In the genomic region with DNA sequence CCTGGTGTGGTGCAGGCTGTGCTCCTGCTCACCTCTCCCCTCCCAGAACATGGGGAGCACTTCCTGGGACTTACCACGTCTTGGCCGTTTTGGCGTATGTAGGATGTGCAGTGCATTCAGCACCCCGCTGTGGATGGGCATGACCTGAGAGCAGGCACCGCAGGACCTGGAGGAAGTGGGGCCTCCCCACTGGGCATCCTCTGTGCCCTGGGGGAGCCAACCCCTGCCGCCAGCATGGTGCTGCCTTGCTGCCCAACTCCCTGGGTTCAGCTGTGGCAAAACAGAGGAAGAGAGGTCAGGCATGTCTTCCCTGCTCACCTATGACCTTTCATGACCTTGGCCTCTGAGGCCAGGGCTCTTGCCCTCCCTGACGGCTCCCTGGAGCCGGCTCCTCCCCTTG, we compare ENCODE assay signal across 18 cellular contexts.
A peak's percentile ranks its signal among the peaks of the same experiment; 100 is the strongest.
DNase-seq lines count a peak whose midpoint lies in the region; ATAC-seq and TF ChIP-seq lines count a peak whose summit lies in the region.
"Had no signal": no experiment of that assay in that cellular context is flagged by ENCODE, and none has a peak within 500 bp of the region (broad histone marks: within the 10 kb centered on the region; RNA-seq: fewer than 3 reads in every experiment).

No MANE protein-coding gene starts in this region.

- H3K4me3 Mint-ChIP-seq in WTC11 (no peak overlapping the region), endothelial cell (ENCODE audit: unreplicated experiment) (peak overlapping the region; percentile 67)
- H3K4me3 Mint-ChIP-seq: CD4-positive, alpha-beta T cell had no signal

- H3K4me1 Mint-ChIP-seq in WTC11 (peaks cover 28% of the 10 kb centered on the region), endothelial cell (ENCODE audit: unreplicated experiment) (peaks cover 3% of the 10 kb centered on the region)

- CTCF ChIA-PET in WTC11 (lab: Charles Lee) = no interaction called here

- H3K9me3 ChIP-seq in upper lobe of right lung (no peaks in the 10 kb centered on the region), HAP-1 (no peaks in the 10 kb centered on the region)
- H3K9me3 ChIP-seq: Peyer's patch had no signal

- peaks cover 33% of the 10 kb centered on the region for H3K36me3 ChIP-seq in upper lobe of right lung
- H3K36me3 ChIP-seq in HAP-1 (replicated peaks) = no peaks in the 10 kb centered on the region

- H3K4me3 ChIP-seq in upper lobe of right lung (no peak overlapping the region), HAP-1 (no peak overlapping the region)
- H3K4me3 ChIP-seq: Peyer's patch had no signal

- in situ Hi-C loops in HAP-1 (cut with MboI; ENCODE audit: low sequenced_read_pairs) = no loop called here

- H3K27ac Mint-ChIP-seq in WTC11 (peak overlapping the region; percentile 69), endothelial cell (ENCODE audit: unreplicated experiment) (peak overlapping the region; percentile 77)
- H3K27ac Mint-ChIP-seq: CD4-positive, alpha-beta T cell had no signal

- TF ChIP-seq CTCF in WTC11 (IDR thresholded peaks at IDR 0.05) (no peak), endothelial cell (IDR thresholded peaks at IDR 0.05; ENCODE audit: unreplicated experiment) (no peak), upper lobe of right lung (IDR thresholded peaks at IDR 0.05) (no peak)

- H3K9me3 Mint-ChIP-seq in WTC11 = no peaks in the 10 kb centered on the region
- H3K9me3 Mint-ChIP-seq in endothelial cell (ENCODE audit: unreplicated experiment) = no peaks in the 10 kb centered on the region
- H3K9me3 Mint-ChIP-seq: CD4-positive, alpha-beta T cell had no signal

- ATAC-seq in WTC11 = no peak
- ATAC-seq in sciatic nerve = peak; percentile 11
- ATAC-seq in upper lobe of right lung = peak; percentile 21
- no peak for ATAC-seq in HG02642 (IDR thresholded peaks at IDR 0.05; ENCODE audit: poor library complexity, unreplicated experiment)
- ATAC-seq: HCT116, SK-N-SH treated with all-trans-retinoic acid at 6 μM for 48 hours had no signal

- H3K27me3 ChIP-seq in upper lobe of right lung = no peaks in the 10 kb centered on the region
- H3K27me3 ChIP-seq in HAP-1 (ENCODE audit: low read depth) = no peaks in the 10 kb centered on the region
- H3K27me3 ChIP-seq: Peyer's patch had no signal

- intact Hi-C loops in sciatic nerve (cut with DNase I) (no loop called here), upper lobe of right lung (cut with DNase I) (no loop called here)

- no peak for DNase-seq in WTC11 (ENCODE audit: low spot score)
- no peak for DNase-seq in endothelial cell (ENCODE audit: low spot score)
- DNase-seq in sciatic nerve (ENCODE audit: low spot score) = peak; percentile 50
- DNase-seq in upper lobe of right lung = no peak
- no peak for DNase-seq in NCI-H510A (lab: John Stamatoyannopoulos, UW)
- no peak for DNase-seq in HAP-1 (ENCODE audit: low spot score in 2 of 2)
- DNase-seq: CD4-positive, alpha-beta T cell; DMS79; NCI-H1048; NCI-H1436 treated with DMSO at 0.1 percent for 48 hours; NCI-H2081; NCI-H524; Peyer's patch; Right ventricle myocardium superior had no signal

- POLR2A ChIA-PET in WTC11 (lab: Charles Lee) = no interaction called here

- H3K27ac ChIP-seq in upper lobe of right lung = no peak overlapping the region
- H3K27ac ChIP-seq: KMS-11, Peyer's patch had no signal

- no peaks in the 10 kb centered on the region for H3K27me3 Mint-ChIP-seq in WTC11 (ENCODE audit: low read depth)
- peaks cover 20% of the 10 kb centered on the region for H3K27me3 Mint-ChIP-seq in endothelial cell (ENCODE audit: unreplicated experiment)

- peaks cover 25% of the 10 kb centered on the region; the same call in 1 of the 2 replicates for H3K36me3 Mint-ChIP-seq in WTC11
- H3K36me3 Mint-ChIP-seq in endothelial cell (ENCODE audit: low read depth, unreplicated experiment) = peaks cover 78% of the 10 kb centered on the region

- H3K4me1 ChIP-seq in upper lobe of right lung (no peaks in the 10 kb centered on the region), HAP-1 (no peaks in the 10 kb centered on the region; the same call in 1 of the 2 replicates)
- H3K4me1 ChIP-seq: Peyer's patch had no signal

TF ChIP-seq in WTC11, 78 proteins besides CTCF, POLR2A, EP300 and RAD21:
- TF ChIP-seq FOXP4 (CRISPR knock-in tag; IDR thresholded peaks at IDR 0.05) (no peak), CREM (CRISPR knock-in tag; IDR thresholded peaks at IDR 0.05) (no peak), RELA (CRISPR knock-in tag; IDR thresholded peaks at IDR 0.05; ENCODE audit: borderline replicate concordance) (no peak), TP53 (CRISPR knock-in tag; IDR thresholded peaks at IDR 0.05) (no peak), HMGXB4 (CRISPR knock-in tag; IDR thresholded peaks at IDR 0.05) (no peak), NFATC4 (CRISPR knock-in tag; IDR thresholded peaks at IDR 0.05) (no peak), OVOL2 (CRISPR knock-in tag; IDR thresholded peaks at IDR 0.05; ENCODE audit: borderline replicate concordance) (no peak), TEAD4 (CRISPR knock-in tag; IDR thresholded peaks at IDR 0.05) (no peak), NR1H2 (CRISPR knock-in tag; IDR thresholded peaks at IDR 0.05) (no peak), E2F4 (CRISPR knock-in tag; IDR thresholded peaks at IDR 0.05; ENCODE audit: borderline replicate concordance, low read depth) (no peak), FOXJ3 (CRISPR knock-in tag; IDR thresholded peaks at IDR 0.05; ENCODE audit: borderline replicate concordance) (no peak), HMGA2 (CRISPR knock-in tag; IDR thresholded peaks at IDR 0.05) (no peak), ELF4 (CRISPR knock-in tag; IDR thresholded peaks at IDR 0.05; ENCODE audit: low read depth) (no peak), ZNF671 (CRISPR knock-in tag; IDR thresholded peaks at IDR 0.05) (no peak), CREB1 (CRISPR knock-in tag; IDR thresholded peaks at IDR 0.05) (no peak), ZNF317 (CRISPR knock-in tag; IDR thresholded peaks at IDR 0.05; ENCODE audit: borderline replicate concordance, low read depth) (no peak), NR3C1 (CRISPR knock-in tag; conservative IDR thresholded peaks at IDR 0.05; ENCODE audit: low read depth) (no peak)
- TF ChIP-seq, protein P1, sequence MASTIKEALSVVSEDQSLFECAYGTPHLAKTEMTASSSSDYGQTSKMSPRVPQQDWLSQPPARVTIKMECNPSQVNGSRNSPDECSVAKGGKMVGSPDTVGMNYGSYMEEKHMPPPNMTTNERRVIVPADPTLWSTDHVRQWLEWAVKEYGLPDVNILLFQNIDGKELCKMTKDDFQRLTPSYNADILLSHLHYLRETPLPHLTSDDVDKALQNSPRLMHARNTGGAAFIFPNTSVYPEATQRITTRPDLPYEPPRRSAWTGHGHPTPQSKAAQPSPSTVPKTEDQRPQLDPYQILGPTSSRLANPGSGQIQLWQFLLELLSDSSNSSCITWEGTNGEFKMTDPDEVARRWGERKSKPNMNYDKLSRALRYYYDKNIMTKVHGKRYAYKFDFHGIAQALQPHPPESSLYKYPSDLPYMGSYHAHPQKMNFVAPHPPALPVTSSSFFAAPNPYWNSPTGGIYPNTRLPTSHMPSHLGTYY (CRISPR knock-in tag; IDR thresholded peaks at IDR 0.05) = no peak
- TF ChIP-seq, protein P2, sequence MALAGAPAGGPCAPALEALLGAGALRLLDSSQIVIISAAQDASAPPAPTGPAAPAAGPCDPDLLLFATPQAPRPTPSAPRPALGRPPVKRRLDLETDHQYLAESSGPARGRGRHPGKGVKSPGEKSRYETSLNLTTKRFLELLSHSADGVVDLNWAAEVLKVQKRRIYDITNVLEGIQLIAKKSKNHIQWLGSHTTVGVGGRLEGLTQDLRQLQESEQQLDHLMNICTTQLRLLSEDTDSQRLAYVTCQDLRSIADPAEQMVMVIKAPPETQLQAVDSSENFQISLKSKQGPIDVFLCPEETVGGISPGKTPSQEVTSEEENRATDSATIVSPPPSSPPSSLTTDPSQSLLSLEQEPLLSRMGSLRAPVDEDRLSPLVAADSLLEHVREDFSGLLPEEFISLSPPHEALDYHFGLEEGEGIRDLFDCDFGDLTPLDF (CRISPR knock-in tag; IDR thresholded peaks at IDR 0.05) = no peak
TF ChIP-seq in WTC11: peak in this region for 0.

Comparison
In these comparisons a context has a peak if more than half of its experiments do, and no peak if none do; other contexts are left out.
1. ATAC-seq: peak in sciatic nerve (single experiment) and upper lobe of right lung (single experiment); none in WTC11 (single experiment) and HG02642 (single experiment).